In genomic region chr19:19627716-19628498, GRCh38 we compare ENCODE assay signal across 8 cellular contexts. TPM values are rescaled to one million over a fixed set of nuclear protein-coding genes. Genes with fewer than 3 reads are reported as not detected.
DNase-seq lines count a peak whose midpoint lies in the region; ATAC-seq and TF ChIP-seq lines count a peak whose summit lies in the region.

TSS of gene LPAR2 (minus strand) at chr19:19628220. CDS start at chr19:19627275, 945 bp downstream.

- peak within 1 kb of the TSS; percentile 31 for H3K4ac ChIP-seq in trophoblast cell (ENCODE audit: low read depth, low read length)

- H3K79me2 ChIP-seq in trophoblast cell (ENCODE audit: control insufficient read depth, insufficient read depth, low read length, poor library complexity): peaks cover 8% of the 10 kb centered on the region

- H2BK120ac ChIP-seq in trophoblast cell (ENCODE audit: insufficient read depth, low read length, poor library complexity): peak within 1 kb of the TSS; percentile 82

- peak within 1 kb of the TSS; percentile 84 for H4K8ac ChIP-seq in trophoblast cell (ENCODE audit: low read depth, low read length)

- TF ChIP-seq CTCF in fibroblast of mammary gland (conservative IDR thresholded peaks at IDR 0.05; ENCODE audit: control insufficient read depth, insufficient read depth, low read depth, low read length): no peak
- no peak for TF ChIP-seq CTCF in vagina (IDR thresholded peaks at IDR 0.05)

- H3K18ac ChIP-seq in trophoblast cell (ENCODE audit: low read length): peak within 1 kb of the TSS; percentile 79

- H3K9me3 ChIP-seq in trophoblast cell (ENCODE audit: insufficient read depth, low read depth, low read length) (peaks cover 2% of the 10 kb centered on the region), vagina (no peaks in the 10 kb centered on the region)

- WGBS in trophoblast cell (ENCODE audit: extremely low coverage, insufficient coverage, insufficient read length): no CpG with 5 or more reads among the region's 84 CpGs

- CTCF ChIA-PET in HEK293T (lab: Yijun Ruan, JAX): no interaction called here

- no peak within 1 kb of the TSS for H2BK12ac ChIP-seq in trophoblast cell (ENCODE audit: low read length)

- H3K14ac ChIP-seq in trophoblast cell (ENCODE audit: low read length): peak within 1 kb of the TSS; percentile 76

- peak within 1 kb of the TSS; percentile 86 for H3K9ac ChIP-seq in trophoblast cell (ENCODE audit: low read length)

- H3K4me3 ChIP-seq in fibroblast of mammary gland (ENCODE audit: control insufficient read depth, low read depth, low read length) (peak within 1 kb of the TSS; percentile 24), trophoblast cell (ENCODE audit: low read depth, low read length) (peak within 1 kb of the TSS; percentile 87), vagina (peak within 1 kb of the TSS; percentile 45 to 62)

- peak within 1 kb of the TSS; percentile 38 for H2AK5ac ChIP-seq in trophoblast cell (ENCODE audit: low read length)

- peaks cover 16% of the 10 kb centered on the region for H3K79me1 ChIP-seq in trophoblast cell (ENCODE audit: low read length)

- POLR2A ChIA-PET in HEK293T (lab: Yijun Ruan, JAX): no interaction called here

- no peak within 1 kb of the TSS for H3K23ac ChIP-seq in trophoblast cell (ENCODE audit: low read length)

- H3K27me3 ChIP-seq in trophoblast cell (ENCODE audit: insufficient read depth, low read length): no peaks in the 10 kb centered on the region
- H3K27me3 ChIP-seq in vagina: no peaks in the 10 kb centered on the region

- H3K4me2 ChIP-seq in trophoblast cell (ENCODE audit: low read length): peak within 1 kb of the TSS; percentile 72

- H3K27ac ChIP-seq in trophoblast cell (ENCODE audit: low read depth, low read length) (peak within 1 kb of the TSS; percentile 88), vagina (peak within 1 kb of the TSS; percentile 62)

- ATAC-seq in GM21825 (IDR thresholded peaks at IDR 0.05; ENCODE audit: unreplicated experiment): peak; percentile 54

- intact Hi-C loops in vagina (cut with DNase I): no loop called here

- peaks cover 7 to 16% of the 10 kb centered on the region in 2 experiments for H3K4me1 ChIP-seq in trophoblast cell (ENCODE audit: control insufficient read depth in 1 of 2, insufficient read depth in 2 of 2, low read length in 2 of 2)
- peaks cover 15% of the 10 kb centered on the region for H3K4me1 ChIP-seq in vagina

- peak within 1 kb of the TSS; percentile 82 for H4K12ac ChIP-seq in trophoblast cell (ENCODE audit: low read depth, low read length)

- peak within 1 kb of the TSS; percentile 82 for H2BK5ac ChIP-seq in trophoblast cell (ENCODE audit: low read depth, low read length, poor library complexity)

- H3K36me3 ChIP-seq in trophoblast cell (ENCODE audit: control insufficient read depth in 1 of 2, insufficient read depth in 2 of 2, low read length in 2 of 2) (peaks cover 32 to 51% of the 10 kb centered on the region in 2 experiments), vagina (peaks cover 0 to 3% of the 10 kb centered on the region in 2 donors)

- no peak for TF ChIP-seq POLR2A in vagina (IDR thresholded peaks at IDR 0.05)

- peak within 1 kb of the TSS; percentile 87 for H4K91ac ChIP-seq in trophoblast cell (ENCODE audit: low read depth, low read length)

- DNase-seq in DMS79 treated with DMSO at 0.1 percent for 48 hours (lab: John Stamatoyannopoulos, UW): peak; percentile 75
- peak; percentile 64 for DNase-seq in NCI-H226
- peak; percentile 65 for DNase-seq in activated T-cell treated with anti-CD3 and anti-CD28 coated beads for 48 hours (ENCODE audit: low read depth)
- DNase-seq in fibroblast of mammary gland (ENCODE audit: low read depth): no peak
- peak; percentile 86 for DNase-seq in trophoblast cell
- DNase-seq in vagina (ENCODE audit: extremely low spot score in 2 of 2): no peak
- no peak for DNase-seq in HEK293T (ENCODE audit: extremely low spot score)

- H2AFZ ChIP-seq in trophoblast cell (ENCODE audit: insufficient read depth, low read length, poor library complexity): peak within 1 kb of the TSS; percentile 30

TF ChIP-seq in HEK293T, 16 proteins besides CTCF, POLR2A, EP300 and RAD21:
- TF ChIP-seq CTBP1 (IDR thresholded peaks at IDR 0.05; ENCODE audit: borderline replicate concordance) (no peak), L3MBTL2 (conservative IDR thresholded peaks at IDR 0.05) (no peak), FOXA1 (IDR thresholded peaks at IDR 0.05) (no peak), ZNF384 (IDR thresholded peaks at IDR 0.05) (no peak), SUZ12 (IDR thresholded peaks at IDR 0.05) (no peak), NFRKB (IDR thresholded peaks at IDR 0.05) (no peak), SP1 (IDR thresholded peaks at IDR 0.05) (no peak), TARDBP (IDR thresholded peaks at IDR 0.05) (no peak), ARNT (IDR thresholded peaks at IDR 0.05) (no peak), BHLHE40 (IDR thresholded peaks at IDR 0.05; ENCODE audit: borderline replicate concordance) (no peak), PKNOX1 (IDR thresholded peaks at IDR 0.05) (no peak), ELF4 (IDR thresholded peaks at IDR 0.05) (no peak)
TF ChIP-seq in HEK293T: peak in this region for 0.

RNA-seq across cellular contexts. Expression of gene LPAR2, which starts in this region (rescaled TPM):
- polyA plus RNA-seq in trophoblast cell (2013): 39.2 and 41.2 TPM in 2 replicates
- total RNA-seq in vagina: 15.2 TPM

Comparison
In these comparisons a context has a peak if more than half of its experiments do, and no peak if none do; other contexts are left out.
1. DNase-seq: peak in DMS79 treated with DMSO at 0.1 percent for 48 hours (single experiment), NCI-H226 (single experiment), activated T-cell treated with anti-CD3 and anti-CD28 coated beads for 48 hours (single experiment) and trophoblast cell (2 of 2); none in fibroblast of mammary gland (single experiment), vagina (0 of 2) and HEK293T (single experiment).
2. H3K4me3 ChIP-seq: peak in every context shown above with its lines; median percentile 87 in trophoblast cell; 54 in vagina; 24 in fibroblast of mammary gland.